In genomic region chr5:67209141-67209771, GRCh38 we compare ENCODE assay signal across 8 cellular contexts. TPM values are rescaled to one million over a fixed set of nuclear protein-coding genes. Genes with fewer than 3 reads are reported as not detected.
A peak's percentile ranks its signal among the peaks of the same experiment; 100 is the strongest.
DNase-seq lines count a peak whose midpoint lies in the region; ATAC-seq and TF ChIP-seq lines count a peak whose summit lies in the region.

No MANE protein-coding gene starts in this region.

- TF ChIP-seq EP300 in esophagus muscularis mucosa (IDR thresholded peaks at IDR 0.05), result no peak

- WGBS in esophagus muscularis mucosa, result 42% methylated on average over 7 of the region's 11 CpGs
- 24% methylated on average over 11 of the region's 11 CpGs for WGBS in thyroid gland, 2 donors

- H3K9ac ChIP-seq in KMS-11, result no peak overlapping the region

- TF ChIP-seq CTCF in C4-2B (conservative IDR thresholded peaks at IDR 0.05) (peak; percentile 87), KMS-11 (conservative IDR thresholded peaks at IDR 0.05; ENCODE audit: low read depth, low read length) (peak; percentile 88), esophagus muscularis mucosa (IDR thresholded peaks at IDR 0.05) (peak; percentile 81 to 84 (median 84)), thyroid gland (IDR thresholded peaks at IDR 0.05) (peak; percentile 39 to 94 (median 72))

- peak overlapping the region in 4 of 10 donors; percentile 2 to 63 (median 41) for H3K4me3 Mint-ChIP-seq in naive thymus-derived CD8-positive, alpha-beta T cell

- H3K9me3 ChIP-seq in esophagus muscularis mucosa (no peaks in the 10 kb centered on the region), thyroid gland (no peaks in the 10 kb centered on the region)

- peak; percentile 23 for ATAC-seq in GM19351 (IDR thresholded peaks at IDR 0.05; ENCODE audit: unreplicated experiment)
- ATAC-seq in naive thymus-derived CD8-positive, alpha-beta T cell, result peak; percentile 45 to 50

- H3K4me3 ChIP-seq in KMS-11 (IDR thresholded peaks at IDR 0.05; ENCODE audit: insufficient read depth, low read depth, low read length) (no peak overlapping the region), esophagus muscularis mucosa (no peak overlapping the region), thyroid gland (replicated peaks in 1 of 3) (no peak overlapping the region)

- H3K36me3 ChIP-seq in KMS-11 (ENCODE audit: insufficient read depth) (no peaks in the 10 kb centered on the region), esophagus muscularis mucosa (no peaks in the 10 kb centered on the region), thyroid gland (no peaks in the 10 kb centered on the region)

- peak overlapping the region; percentile 9 to 93 (median 87) for H3K27ac Mint-ChIP-seq in naive thymus-derived CD8-positive, alpha-beta T cell

- H3K36me3 Mint-ChIP-seq in naive thymus-derived CD8-positive, alpha-beta T cell, result no peaks in the 10 kb centered on the region

- POLR2A ChIA-PET in naive thymus-derived CD8-positive, alpha-beta T cell (lab: Charles Lee), result interaction anchor here (1.3 to 14.5 kb wide), 4 partner anchors 12 to 57 kb away, joined by 3 to 420 read pairs (median 4); no protein-coding TSS in a partner anchor

- no peak for TF ChIP-seq POLR2A in esophagus muscularis mucosa (IDR thresholded peaks at IDR 0.05; ENCODE audit: low read depth)
- TF ChIP-seq POLR2A in thyroid gland (IDR thresholded peaks at IDR 0.05), result no peak

- peak overlapping the region; percentile 18 for H2AFZ ChIP-seq in KMS-11 (ENCODE audit: low read depth)

- H3K4me1 ChIP-seq in KMS-11 (ENCODE audit: low read depth, poor library complexity, severe bottlenecking) (peaks cover 51% of the 10 kb centered on the region), esophagus muscularis mucosa (peaks cover 0 to 7% (median 7%) of the 10 kb centered on the region in 4 donors), thyroid gland (peaks cover 0 to 6% of the 10 kb centered on the region in 2 donors)

- no peaks in the 10 kb centered on the region for H3K9me3 Mint-ChIP-seq in naive thymus-derived CD8-positive, alpha-beta T cell

- peak overlapping the region; percentile 8 for H3K4me2 ChIP-seq in KMS-11

- no peaks in the 10 kb centered on the region for H3K27me3 ChIP-seq in KMS-11 (ENCODE audit: insufficient read depth, low read depth)
- no peaks in the 10 kb centered on the region for H3K27me3 ChIP-seq in esophagus muscularis mucosa
- H3K27me3 ChIP-seq in thyroid gland, result no peaks in the 10 kb centered on the region

- H3K4me1 Mint-ChIP-seq in naive thymus-derived CD8-positive, alpha-beta T cell, result peaks cover 43 to 61% (median 59%) of the 10 kb centered on the region in 4 donors

- peak; percentile 93 for DNase-seq in OCI-M1 (lab: John Stamatoyannopoulos, UW)
- DNase-seq in activated T-cell treated with anti-CD3 and anti-CD28 coated beads for 48 hours (ENCODE audit: low read depth), result peak; percentile 35
- no peak for DNase-seq in esophagus muscularis mucosa (ENCODE audit: extremely low spot score)
- peak in 9 of 10 donors; percentile 34 to 81 (median 64) for DNase-seq in naive thymus-derived CD8-positive, alpha-beta T cell
- peak; percentile 75 to 76 for DNase-seq in thyroid gland

- H3K79me2 ChIP-seq in KMS-11 (ENCODE audit: insufficient read depth, low read depth), result no peaks in the 10 kb centered on the region

- intact Hi-C loops in esophagus muscularis mucosa (cut with DNase I) (loop anchor here (2.0 to 10.0 kb wide), 4 partner anchors 52 to 904 kb away; no protein-coding TSS in a partner anchor), thyroid gland (cut with DNase I) (loop anchor here (10.0 kb wide), 1 partner anchor 394 kb away; no protein-coding TSS in a partner anchor)

- no peaks in the 10 kb centered on the region for H3K27me3 Mint-ChIP-seq in naive thymus-derived CD8-positive, alpha-beta T cell

- H3K27ac ChIP-seq in C4-2B, result no peak overlapping the region
- H3K27ac ChIP-seq in KMS-11, result no peak overlapping the region
- H3K27ac ChIP-seq in esophagus muscularis mucosa (replicated peaks in 1 of 4), result no peak overlapping the region
- no peak overlapping the region for H3K27ac ChIP-seq in thyroid gland

- H4K20me1 ChIP-seq in KMS-11 (ENCODE audit: insufficient read depth), result no peaks in the 10 kb centered on the region

RNA-seq across cellular contexts. Expression of gene CD180, which starts 12.7 kb away (rescaled TPM):
- total RNA-seq in esophagus muscularis mucosa, result 1 to 10 TPM in 1 of 4 donors, under 1 TPM in 3; 0.42 to 1.8 (median 0.67) TPM
- 1 to 10 TPM; 1.4 to 2.1 TPM for total RNA-seq in naive thymus-derived CD8-positive, alpha-beta T cell
- under 1 TPM in 2 of 3 donors, not detected in 1; 0.03 to 0.08 TPM for polyA plus RNA-seq in naive thymus-derived CD8-positive, alpha-beta T cell
- 1 to 10 TPM in 1 of 4 donors, under 1 TPM in 3; 0.20 to 1.1 (median 0.61) TPM for total RNA-seq in thyroid gland
